In the genomic region with DNA sequence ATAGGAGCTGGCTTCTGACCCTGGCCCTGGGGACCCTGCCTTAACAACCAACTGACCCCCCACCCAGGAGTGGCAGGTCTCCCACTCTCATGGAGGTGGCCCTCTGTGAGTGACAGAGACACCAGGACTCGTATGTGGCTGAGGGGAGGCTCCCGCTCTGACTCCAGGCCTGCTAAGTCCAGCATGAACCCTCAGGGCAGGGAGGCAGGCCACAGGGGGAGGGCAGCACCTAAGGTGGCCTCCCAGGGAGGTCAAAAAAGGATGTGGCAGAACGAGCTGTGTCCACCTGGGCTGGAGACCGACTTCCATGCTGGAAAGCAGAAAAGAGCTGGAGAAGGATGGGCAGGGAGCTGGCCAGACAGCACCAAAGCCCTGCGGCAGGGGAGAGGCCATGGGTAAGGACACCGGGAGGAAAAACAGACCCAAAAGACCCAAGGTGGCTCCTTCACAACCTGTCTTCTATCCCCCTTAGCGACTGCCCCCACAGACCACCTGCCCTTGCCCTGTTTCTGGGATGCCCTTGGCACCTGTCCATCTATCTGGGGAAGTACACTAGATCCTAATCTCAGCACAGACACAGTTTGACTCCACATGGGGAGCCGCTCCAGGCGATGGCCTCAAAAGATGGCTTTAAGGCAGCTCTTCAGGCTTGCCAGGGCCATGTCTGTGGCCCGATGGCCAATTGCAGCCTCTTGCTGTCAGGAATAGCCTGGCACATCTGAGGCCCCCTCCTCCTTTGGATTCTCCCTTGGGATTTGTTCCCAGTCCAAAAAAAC, we compare ENCODE assay signal across 1 cellular context.
TF ChIP-seq lines count a peak whose summit lies in the region.

No MANE protein-coding gene starts in this region.

TF ChIP-seq in GM12878, 131 proteins besides CTCF, POLR2A, EP300 and RAD21:
- TF ChIP-seq ZNF274 (IDR thresholded peaks at IDR 0.05; ENCODE audit: insufficient read depth, insufficient read length) = no peak
- no peak for TF ChIP-seq TCF12 (IDR thresholded peaks at IDR 0.05; ENCODE audit: low read depth, low read length)
- no peak for TF ChIP-seq KDM1A (IDR thresholded peaks at IDR 0.05; ENCODE audit: borderline replicate concordance)
- no peak for TF ChIP-seq MTA2 (IDR thresholded peaks at IDR 0.05; ENCODE audit: low read depth)
- TF ChIP-seq, protein P1, sequence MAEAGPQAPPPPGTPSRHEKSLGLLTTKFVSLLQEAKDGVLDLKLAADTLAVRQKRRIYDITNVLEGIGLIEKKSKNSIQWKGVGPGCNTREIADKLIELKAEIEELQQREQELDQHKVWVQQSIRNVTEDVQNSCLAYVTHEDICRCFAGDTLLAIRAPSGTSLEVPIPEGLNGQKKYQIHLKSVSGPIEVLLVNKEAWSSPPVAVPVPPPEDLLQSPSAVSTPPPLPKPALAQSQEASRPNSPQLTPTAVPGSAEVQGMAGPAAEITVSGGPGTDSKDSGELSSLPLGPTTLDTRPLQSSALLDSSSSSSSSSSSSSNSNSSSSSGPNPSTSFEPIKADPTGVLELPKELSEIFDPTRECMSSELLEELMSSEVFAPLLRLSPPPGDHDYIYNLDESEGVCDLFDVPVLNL (IDR thresholded peaks at IDR 0.05; ENCODE audit: low read depth, low read length) = no peak
- TF ChIP-seq, protein P2, sequence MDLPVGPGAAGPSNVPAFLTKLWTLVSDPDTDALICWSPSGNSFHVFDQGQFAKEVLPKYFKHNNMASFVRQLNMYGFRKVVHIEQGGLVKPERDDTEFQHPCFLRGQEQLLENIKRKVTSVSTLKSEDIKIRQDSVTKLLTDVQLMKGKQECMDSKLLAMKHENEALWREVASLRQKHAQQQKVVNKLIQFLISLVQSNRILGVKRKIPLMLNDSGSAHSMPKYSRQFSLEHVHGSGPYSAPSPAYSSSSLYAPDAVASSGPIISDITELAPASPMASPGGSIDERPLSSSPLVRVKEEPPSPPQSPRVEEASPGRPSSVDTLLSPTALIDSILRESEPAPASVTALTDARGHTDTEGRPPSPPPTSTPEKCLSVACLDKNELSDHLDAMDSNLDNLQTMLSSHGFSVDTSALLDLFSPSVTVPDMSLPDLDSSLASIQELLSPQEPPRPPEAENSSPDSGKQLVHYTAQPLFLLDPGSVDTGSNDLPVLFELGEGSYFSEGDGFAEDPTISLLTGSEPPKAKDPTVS (IDR thresholded peaks at IDR 0.05; ENCODE audit: low read depth, low read length) = no peak
- no peak for TF ChIP-seq JUND (IDR thresholded peaks at IDR 0.05; ENCODE audit: low read depth, low read length)
- no peak for TF ChIP-seq CHD2 (IDR thresholded peaks at IDR 0.05; ENCODE audit: borderline replicate concordance, low read depth, low read length)
- no peak for TF ChIP-seq CBX5 (IDR thresholded peaks at IDR 0.05; ENCODE audit: low read depth)
- TF ChIP-seq SP1 (IDR thresholded peaks at IDR 0.05; ENCODE audit: low read depth, low read length) = no peak
